Comparison of ENCODE assay signal across 15 cellular contexts in the genomic region with DNA sequence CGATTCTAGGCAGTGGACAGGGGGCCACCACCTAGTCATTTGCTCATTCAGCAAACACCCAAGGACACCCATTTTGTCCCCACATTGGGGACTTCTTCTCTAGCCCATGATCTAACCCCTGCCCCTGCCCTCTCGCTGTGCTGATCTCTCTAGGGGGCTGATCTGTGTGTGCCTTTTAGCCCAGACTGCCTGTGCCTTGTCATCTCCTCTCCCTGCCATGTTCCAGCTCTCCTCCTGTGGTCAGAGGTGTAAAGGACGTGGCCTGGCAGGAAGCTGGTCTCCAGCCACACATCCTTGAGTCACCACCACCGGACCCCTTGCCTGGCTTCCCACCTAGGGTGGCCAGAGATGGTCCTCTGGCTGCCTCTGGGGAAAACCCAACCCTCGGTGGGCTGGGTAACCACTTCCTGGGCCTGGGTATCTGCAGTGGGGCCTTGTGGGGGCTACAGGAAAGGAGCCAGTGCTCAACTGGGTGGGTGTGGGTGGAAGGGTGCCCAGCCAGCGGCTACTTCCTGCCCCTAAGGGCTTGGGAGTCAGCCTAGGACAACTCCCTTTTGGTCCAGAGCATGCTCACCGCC. TPM values are rescaled to one million over a fixed set of nuclear protein-coding genes. Genes with fewer than 3 reads are reported as not detected.
DNase-seq lines count a peak whose midpoint lies in the region; ATAC-seq and TF ChIP-seq lines count a peak whose summit lies in the region.
"Had no signal": no experiment of that assay in that cellular context is flagged by ENCODE, and none has a peak within 500 bp of the region (broad histone marks: within the 10 kb centered on the region; RNA-seq: fewer than 3 reads in every experiment).

No MANE protein-coding gene starts in this region.

- peaks cover 12% of the 10 kb centered on the region for H3K36me3 ChIP-seq in CD4-positive, alpha-beta memory T cell (ENCODE audit: insufficient read depth, low read length)
- peaks cover 0 to 41% of the 10 kb centered on the region in 2 experiments; a peak in 1 of 3 replicates for H3K36me3 ChIP-seq in HEK293 (ENCODE audit: control insufficient read depth in 2 of 2, insufficient read depth in 1 of 2, low read length in 2 of 2)
- peaks cover 0 to 27% (median 0%) of the 10 kb centered on the region in 3 experiments for H3K36me3 ChIP-seq in naive thymus-derived CD4-positive, alpha-beta T cell (ENCODE audit: control insufficient read depth in 2 of 3, insufficient read depth in 3 of 3, low read length in 3 of 3)

- peaks cover 4 to 22% of the 10 kb centered on the region in 2 donors for H3K36me3 Mint-ChIP-seq in CD4-positive, alpha-beta memory T cell
- H3K36me3 Mint-ChIP-seq in activated CD4-positive, alpha-beta memory T cell treated with anti-CD3 and anti-CD28 coated beads, Interleukin-2, amount 10 ng/mL, durations not matched to agents 7 days and 5 days (ENCODE audit: low read depth) = peaks cover 34% of the 10 kb centered on the region
- H3K36me3 Mint-ChIP-seq in naive thymus-derived CD4-positive, alpha-beta T cell = peaks cover 0 to 9% (median 3%) of the 10 kb centered on the region in 5 donors

- ATAC-seq in naive thymus-derived CD4-positive, alpha-beta T cell = no peak
- ATAC-seq in GM18861 (IDR thresholded peaks at IDR 0.05; ENCODE audit: unreplicated experiment) = no peak
- ATAC-seq: gastrocnemius medialis had no signal

- DNase-seq in CD4-positive, alpha-beta memory T cell = no peak
- DNase-seq in activated CD4-positive, alpha-beta memory T cell treated with anti-CD3 and anti-CD28 coated beads, Interleukin-2, amount 10 ng/mL, durations not matched to agents 7 days and 5 days = no peak
- DNase-seq in naive thymus-derived CD4-positive, alpha-beta T cell = no peak
- DNase-seq in DMS53 (lab: John Stamatoyannopoulos, UW) (no peak), superior temporal gyrus (ENCODE audit: extremely low spot score) (no peak)
- DNase-seq: gastrocnemius medialis, Karpas-422, NCI-H187 treated with DMSO at 0.1 percent for 48 hours, NCI-H82 had no signal

- no peaks in the 10 kb centered on the region for H3K27me3 ChIP-seq in CD4-positive, alpha-beta memory T cell (ENCODE audit: insufficient read depth, low read length)
- no peaks in the 10 kb centered on the region for H3K27me3 ChIP-seq in naive thymus-derived CD4-positive, alpha-beta T cell (ENCODE audit: control insufficient read depth in 2 of 2, insufficient read depth in 2 of 2, low read length in 2 of 2)
- H3K27me3 ChIP-seq: gastrocnemius medialis had no signal

- no peaks in the 10 kb centered on the region for H3K9me3 ChIP-seq in CD4-positive, alpha-beta memory T cell (ENCODE audit: control insufficient read depth in 1 of 2, low read length in 2 of 2)
- H3K9me3 ChIP-seq in HEK293 (ENCODE audit: control insufficient read depth, insufficient read depth, low read depth, low read length) = no peaks in the 10 kb centered on the region
- no peaks in the 10 kb centered on the region for H3K9me3 ChIP-seq in naive thymus-derived CD4-positive, alpha-beta T cell (ENCODE audit: control insufficient read depth in 2 of 3, low read length in 3 of 3)
- H3K9me3 ChIP-seq: gastrocnemius medialis, HAP-1 had no signal

- no peaks in the 10 kb centered on the region for H3K9me3 Mint-ChIP-seq in CD4-positive, alpha-beta memory T cell
- no peaks in the 10 kb centered on the region for H3K9me3 Mint-ChIP-seq in activated CD4-positive, alpha-beta memory T cell treated with anti-CD3 and anti-CD28 coated beads, Interleukin-2, amount 10 ng/mL, durations not matched to agents 7 days and 5 days
- H3K9me3 Mint-ChIP-seq in naive thymus-derived CD4-positive, alpha-beta T cell = no peaks in the 10 kb centered on the region

- CTCF ChIA-PET in CD4-positive, alpha-beta memory T cell (lab: Charles Lee; ENCODE audit: partially characterized antibody) = interaction anchor here (1.2 to 15.3 kb wide), 3 partner anchors 10 to 108 kb away, joined by 4 to 281 read pairs (median 255); a partner anchor contains a TSS
- CTCF ChIA-PET in HEK293 (lab: Yijun Ruan, JAX) = interaction anchor here (0.6 to 0.7 kb wide), 2 partner anchors 21 to 165 kb away, joined by 3 read pairs; a partner anchor contains a TSS
- CTCF ChIA-PET in activated CD4-positive, alpha-beta memory T cell treated with anti-CD3 and anti-CD28 coated beads, Interleukin-2, amount 10 ng/mL, durations not matched to agents 7 days and 5 days (lab: Charles Lee) = interaction anchor here (1.5 to 3.5 kb wide), 3 partner anchors 8 to 21 kb away, joined by 3 to 21 read pairs (median 14); a partner anchor contains a TSS
- CTCF ChIA-PET in naive thymus-derived CD4-positive, alpha-beta T cell (lab: Charles Lee) = interaction anchor here (1.0 to 2.5 kb wide), 3 partner anchors 10 to 21 kb away, joined by 3 to 9 read pairs (median 6); a partner anchor contains a TSS

- peaks cover 11 to 53% (median 26%) of the 10 kb centered on the region in 4 donors for H3K4me1 Mint-ChIP-seq in CD4-positive, alpha-beta memory T cell
- peaks cover 68% of the 10 kb centered on the region for H3K4me1 Mint-ChIP-seq in activated CD4-positive, alpha-beta memory T cell treated with anti-CD3 and anti-CD28 coated beads, Interleukin-2, amount 10 ng/mL, durations not matched to agents 7 days and 5 days
- peaks cover 12 to 56% (median 29%) of the 10 kb centered on the region in 7 donors for H3K4me1 Mint-ChIP-seq in naive thymus-derived CD4-positive, alpha-beta T cell

- H3K27ac ChIP-seq in CD4-positive, alpha-beta memory T cell (ENCODE audit: low read depth, low read length) = peak overlapping the region; percentile 41
- no peak overlapping the region for H3K27ac ChIP-seq in HEK293 (ENCODE audit: extremely low read depth, low read depth, low read length)
- peak overlapping the region; percentile 39 for H3K27ac ChIP-seq in naive thymus-derived CD4-positive, alpha-beta T cell (ENCODE audit: low read depth, low read length)
- H3K27ac ChIP-seq: gastrocnemius medialis, VCaP had no signal

- TF ChIP-seq CTCF in HEK293 (tag by site-specific recombination; IDR thresholded peaks at IDR 0.05) = no peak

- peak overlapping the region; percentile 29 to 83 (median 67) for H3K27ac Mint-ChIP-seq in CD4-positive, alpha-beta memory T cell
- peak overlapping the region; percentile 88 for H3K27ac Mint-ChIP-seq in activated CD4-positive, alpha-beta memory T cell treated with anti-CD3 and anti-CD28 coated beads, Interleukin-2, amount 10 ng/mL, durations not matched to agents 7 days and 5 days
- peak overlapping the region in 6 of 9 donors; percentile 80 to 92 (median 84) for H3K27ac Mint-ChIP-seq in naive thymus-derived CD4-positive, alpha-beta T cell

- no peak overlapping the region for H3K4me3 ChIP-seq in CD4-positive, alpha-beta memory T cell (ENCODE audit: low read length in 2 of 2)
- no peak overlapping the region for H3K4me3 ChIP-seq in HEK293 (ENCODE audit: low read depth, low read length)
- H3K4me3 ChIP-seq in naive thymus-derived CD4-positive, alpha-beta T cell (ENCODE audit: low read length) = no peak overlapping the region
- H3K4me3 ChIP-seq: gastrocnemius medialis, HAP-1, skin epidermis had no signal

- POLR2A ChIA-PET in CD4-positive, alpha-beta memory T cell (lab: Charles Lee; ENCODE audit: partially characterized antibody) = interaction anchor here (1.2 to 17.4 kb wide), 3 partner anchors 9 to 169 kb away, joined by 3 to 435 read pairs (median 29); a partner anchor contains a TSS
- POLR2A ChIA-PET in HEK293 (lab: Yijun Ruan, JAX) = interaction anchor here (0.9 to 2.1 kb wide), 5 partner anchors 9 to 23 kb away, joined by 3 to 6 read pairs (median 4); a partner anchor contains a TSS
- POLR2A ChIA-PET in activated CD4-positive, alpha-beta memory T cell treated with anti-CD3 and anti-CD28 coated beads, Interleukin-2, amount 10 ng/mL, durations not matched to agents 7 days and 5 days (lab: Charles Lee) = interaction anchor here (0.8 to 6.6 kb wide), 9 partner anchors 9 to 215 kb away, joined by 3 to 51 read pairs (median 3); a partner anchor contains a TSS
- POLR2A ChIA-PET in naive thymus-derived CD4-positive, alpha-beta T cell (lab: Charles Lee) = interaction anchor here (0.6 to 5.4 kb wide), 6 partner anchors 9 to 374 kb away, joined by 3 to 73 read pairs (median 4); a partner anchor contains a TSS

- H3K4me1 ChIP-seq in CD4-positive, alpha-beta memory T cell (ENCODE audit: insufficient read depth, low read length) = peaks cover 40% of the 10 kb centered on the region
- H3K4me1 ChIP-seq in HEK293 (ENCODE audit: control insufficient read depth, insufficient read depth, low read length) = no peaks in the 10 kb centered on the region
- peaks cover 31 to 34% of the 10 kb centered on the region in 2 donors for H3K4me1 ChIP-seq in naive thymus-derived CD4-positive, alpha-beta T cell (ENCODE audit: control insufficient read depth in 2 of 2, insufficient read depth in 2 of 2, low read length in 2 of 2)
- H3K4me1 ChIP-seq: gastrocnemius medialis had no signal

- peak overlapping the region in 3 of 8 donors; percentile 36 to 84 (median 75) for H3K4me3 Mint-ChIP-seq in CD4-positive, alpha-beta memory T cell
- peak overlapping the region; percentile 61 for H3K4me3 Mint-ChIP-seq in activated CD4-positive, alpha-beta memory T cell treated with anti-CD3 and anti-CD28 coated beads, Interleukin-2, amount 10 ng/mL, durations not matched to agents 7 days and 5 days
- peak overlapping the region in 6 of 10 donors; percentile 21 to 80 (median 58) for H3K4me3 Mint-ChIP-seq in naive thymus-derived CD4-positive, alpha-beta T cell

- H3K27me3 Mint-ChIP-seq in CD4-positive, alpha-beta memory T cell = no peaks in the 10 kb centered on the region
- no peaks in the 10 kb centered on the region for H3K27me3 Mint-ChIP-seq in activated CD4-positive, alpha-beta memory T cell treated with anti-CD3 and anti-CD28 coated beads, Interleukin-2, amount 10 ng/mL, durations not matched to agents 7 days and 5 days
- no peaks in the 10 kb centered on the region for H3K27me3 Mint-ChIP-seq in naive thymus-derived CD4-positive, alpha-beta T cell

- intact Hi-C loops in CD4-positive, alpha-beta memory T cell (cut with micrococcal nuclease) = no loop called here
- intact Hi-C loops in naive thymus-derived CD4-positive, alpha-beta T cell (cut with micrococcal nuclease) = no loop called here

RNA-seq across cellular contexts. Expression of a gene that starts 1.3 kb away (rescaled TPM):
- total RNA-seq in CD4-positive, alpha-beta memory T cell = 10 to 100 TPM; 30.1 to 30.4 TPM
- polyA plus RNA-seq in CD4-positive, alpha-beta memory T cell = 100 to 1,000 TPM in 1 of 2 donors, 10 to 100 TPM in 1; 80.9 to 107 TPM
- 10 to 100 TPM; 75.9 to 80.5 TPM for total RNA-seq in activated CD4-positive, alpha-beta memory T cell treated with anti-CD3 and anti-CD28 coated beads, Interleukin-2, amount 10 ng/mL, durations not matched to agents 7 days and 5 days
- total RNA-seq in naive thymus-derived CD4-positive, alpha-beta T cell = 100 to 1,000 TPM in 1 of 5 experiments, 10 to 100 TPM in 4; 24.9 to 148 (median 29.3) TPM
- polyA plus RNA-seq in naive thymus-derived CD4-positive, alpha-beta T cell = 10 to 100 TPM; 31.7 to 58.7 TPM
- total RNA-seq: osteocyte had no signal

RNA-seq across cellular contexts. Expression of a gene that starts 7.3 kb away (rescaled TPM):
- total RNA-seq in CD4-positive, alpha-beta memory T cell = 10 to 100 TPM; 39.9 to 42.1 TPM
- polyA plus RNA-seq in CD4-positive, alpha-beta memory T cell = 10 to 100 TPM; 79.3 to 99.0 TPM
- total RNA-seq in activated CD4-positive, alpha-beta memory T cell treated with anti-CD3 and anti-CD28 coated beads, Interleukin-2, amount 10 ng/mL, durations not matched to agents 7 days and 5 days = 10 to 100 TPM; 71.7 to 77.4 TPM
- total RNA-seq in naive thymus-derived CD4-positive, alpha-beta T cell = 10 to 100 TPM; 25.9 to 72.1 (median 43.4) TPM
- polyA plus RNA-seq in naive thymus-derived CD4-positive, alpha-beta T cell = 10 to 100 TPM; 60.0 to 78.3 TPM

RNA-seq across cellular contexts. Expression of a gene that starts 8.3 kb away (rescaled TPM):
- 1 to 10 TPM; 6.0 to 8.3 TPM for total RNA-seq in CD4-positive, alpha-beta memory T cell
- polyA plus RNA-seq in CD4-positive, alpha-beta memory T cell = under 1 TPM; 0.40 to 0.55 TPM
- 10 to 100 TPM; 13.8 to 14.7 TPM for total RNA-seq in activated CD4-positive, alpha-beta memory T cell treated with anti-CD3 and anti-CD28 coated beads, Interleukin-2, amount 10 ng/mL, durations not matched to agents 7 days and 5 days
- 10 to 100 TPM in 3 of 5 experiments, 1 to 10 TPM in 2; 5.9 to 16.0 (median 12.7) TPM for total RNA-seq in naive thymus-derived CD4-positive, alpha-beta T cell
- under 1 TPM; 0.40 to 0.60 TPM for polyA plus RNA-seq in naive thymus-derived CD4-positive, alpha-beta T cell

RNA-seq across cellular contexts. Expression of a gene that starts 9.5 kb away (rescaled TPM):
- 10 to 100 TPM; 22.9 to 24.9 TPM for total RNA-seq in CD4-positive, alpha-beta memory T cell
- polyA plus RNA-seq in CD4-positive, alpha-beta memory T cell = 10 to 100 TPM; 60.0 to 68.3 TPM
- total RNA-seq in activated CD4-positive, alpha-beta memory T cell treated with anti-CD3 and anti-CD28 coated beads, Interleukin-2, amount 10 ng/mL, durations not matched to agents 7 days and 5 days = 10 to 100 TPM; 53.2 to 55.8 TPM
- total RNA-seq in naive thymus-derived CD4-positive, alpha-beta T cell = 10 to 100 TPM; 21.1 to 52.1 (median 23.6) TPM
- 10 to 100 TPM; 59.0 to 85.0 TPM for polyA plus RNA-seq in naive thymus-derived CD4-positive, alpha-beta T cell

RNA-seq across cellular contexts. Expression of a gene that starts 19.3 kb away (rescaled TPM):
- total RNA-seq in CD4-positive, alpha-beta memory T cell = under 1 TPM; 0.39 to 0.79 TPM
- polyA plus RNA-seq in CD4-positive, alpha-beta memory T cell = under 1 TPM in 1 of 2 donors, not detected in 1; 0.81 TPM
- total RNA-seq in activated CD4-positive, alpha-beta memory T cell treated with anti-CD3 and anti-CD28 coated beads, Interleukin-2, amount 10 ng/mL, durations not matched to agents 7 days and 5 days = 1 to 10 TPM; 4.5 to 5.0 TPM
- 10 to 100 TPM in 1 of 5 experiments, 1 to 10 TPM in 2, not detected in 2; 2.8 to 25.7 (median 4.0) TPM for total RNA-seq in naive thymus-derived CD4-positive, alpha-beta T cell
- not detected for polyA plus RNA-seq in naive thymus-derived CD4-positive, alpha-beta T cell
